ENCODE assay signal across 14 cellular contexts in genomic region chr4:2333356-2333841, GRCh38.
DNase-seq lines count a peak whose midpoint lies in the region; ATAC-seq and TF ChIP-seq lines count a peak whose summit lies in the region.
"Had no signal": no experiment of that assay in that cellular context is flagged by ENCODE, and none has a peak within 500 bp of the region (broad histone marks: within the 10 kb centered on the region; RNA-seq: fewer than 3 reads in every experiment).

No MANE protein-coding gene starts in this region.

- CTCF ChIA-PET in GM10248 (lab: Yijun Ruan, JAX) = no interaction called here

- H3K36me3 ChIP-seq in colonic mucosa = no peaks in the 10 kb centered on the region
- H3K36me3 ChIP-seq: BE2C had no signal

- POLR2A ChIA-PET in GM10248 (lab: Yijun Ruan, JAX) = no interaction called here

- H3K4me1 Mint-ChIP-seq in neural crest cell = no peaks in the 10 kb centered on the region
- H3K4me1 Mint-ChIP-seq: T-helper 17 cell had no signal

- no peaks in the 10 kb centered on the region for H3K36me3 Mint-ChIP-seq in neural crest cell (ENCODE audit: low read depth)

- peaks cover 11% of the 10 kb centered on the region for H3K27me3 Mint-ChIP-seq in neural crest cell (ENCODE audit: low read depth)
- H3K27me3 Mint-ChIP-seq: T-helper 17 cell had no signal

- peak overlapping the region; percentile 35 for H3K27ac Mint-ChIP-seq in neural crest cell (ENCODE audit: unreplicated experiment)
- H3K27ac Mint-ChIP-seq: T-helper 17 cell had no signal

- DNase-seq in GM10248 (ENCODE audit: extremely low spot score) (peak; percentile 56), HT-29 (ENCODE audit: low spot score) (peak; percentile 37), colonic mucosa (peak; percentile 65), neural crest cell (ENCODE audit: low read depth, low spot score) (no peak)
- DNase-seq in activated T-cell treated with anti-CD3 and anti-CD28 coated beads, Interleukin-2, amount 50 U/mL, for 1 hour = no peak
- no peak for DNase-seq in activated CD4-positive, alpha-beta T cell treated with anti-CD3 and anti-CD28 coated beads for 48 hours
- DNase-seq: anterior cingulate cortex, BE2C, NCI-H146, T-helper 17 cell had no signal

- no peak overlapping the region for H3K4me3 ChIP-seq in colonic mucosa
- H3K4me3 ChIP-seq: dorsolateral prefrontal cortex, tibial artery had no signal

- H3K9me3 ChIP-seq in colonic mucosa = no peaks in the 10 kb centered on the region
- H3K9me3 ChIP-seq: BE2C had no signal

- TF ChIP-seq CTCF in GM10248 (IDR thresholded peaks at IDR 0.05; ENCODE audit: control extremely low read depth, extremely low read depth, low read depth, missing control alignments) = no peak
- TF ChIP-seq CTCF in colonic mucosa (IDR thresholded peaks at IDR 0.05) = no peak
- TF ChIP-seq CTCF in neural crest cell (conservative IDR thresholded peaks at IDR 0.05) = no peak

- H3K9ac ChIP-seq in colonic mucosa (ENCODE audit: low read depth in 2 of 2, low read length in 2 of 2) = peak overlapping the region in 1 of 2 donors; percentile 43

- peaks cover 7% of the 10 kb centered on the region for H3K4me1 ChIP-seq in colonic mucosa
- H3K4me1 ChIP-seq: BE2C had no signal

- no peak overlapping the region for H3K4me3 Mint-ChIP-seq in neural crest cell
- H3K4me3 Mint-ChIP-seq: T-helper 17 cell had no signal

- peak overlapping the region; percentile 27 for H3K27ac ChIP-seq in colonic mucosa
- H3K27ac ChIP-seq: dorsolateral prefrontal cortex, tibial artery had no signal

- ATAC-seq in GM21723 (IDR thresholded peaks at IDR 0.05; ENCODE audit: unreplicated experiment) (no peak), HG02642 (IDR thresholded peaks at IDR 0.05; ENCODE audit: poor library complexity, unreplicated experiment) (no peak)
- ATAC-seq: T-helper 17 cell had no signal

- intact Hi-C loops in colonic mucosa (cut with DNase I) = no loop called here

- H3K9me3 Mint-ChIP-seq in neural crest cell = peaks cover 3% of the 10 kb centered on the region

- no peaks in the 10 kb centered on the region for H3K27me3 ChIP-seq in colonic mucosa
- H3K27me3 ChIP-seq: BE2C, dorsolateral prefrontal cortex, tibial artery had no signal

Comparison
In these comparisons a context has a peak if more than half of its experiments do, and no peak if none do; other contexts are left out.
1. DNase-seq: peak in GM10248 (single experiment), HT-29 (single experiment) and colonic mucosa (single experiment); none in neural crest cell (single experiment), activated T-cell treated with anti-CD3 and anti-CD28 coated beads, Interleukin-2, amount 50 U/mL, for 1 hour (single experiment) and activated CD4-positive, alpha-beta T cell treated with anti-CD3 and anti-CD28 coated beads for 48 hours (single experiment).